ENCODE assay signal across 17 cellular contexts in the genomic region with DNA sequence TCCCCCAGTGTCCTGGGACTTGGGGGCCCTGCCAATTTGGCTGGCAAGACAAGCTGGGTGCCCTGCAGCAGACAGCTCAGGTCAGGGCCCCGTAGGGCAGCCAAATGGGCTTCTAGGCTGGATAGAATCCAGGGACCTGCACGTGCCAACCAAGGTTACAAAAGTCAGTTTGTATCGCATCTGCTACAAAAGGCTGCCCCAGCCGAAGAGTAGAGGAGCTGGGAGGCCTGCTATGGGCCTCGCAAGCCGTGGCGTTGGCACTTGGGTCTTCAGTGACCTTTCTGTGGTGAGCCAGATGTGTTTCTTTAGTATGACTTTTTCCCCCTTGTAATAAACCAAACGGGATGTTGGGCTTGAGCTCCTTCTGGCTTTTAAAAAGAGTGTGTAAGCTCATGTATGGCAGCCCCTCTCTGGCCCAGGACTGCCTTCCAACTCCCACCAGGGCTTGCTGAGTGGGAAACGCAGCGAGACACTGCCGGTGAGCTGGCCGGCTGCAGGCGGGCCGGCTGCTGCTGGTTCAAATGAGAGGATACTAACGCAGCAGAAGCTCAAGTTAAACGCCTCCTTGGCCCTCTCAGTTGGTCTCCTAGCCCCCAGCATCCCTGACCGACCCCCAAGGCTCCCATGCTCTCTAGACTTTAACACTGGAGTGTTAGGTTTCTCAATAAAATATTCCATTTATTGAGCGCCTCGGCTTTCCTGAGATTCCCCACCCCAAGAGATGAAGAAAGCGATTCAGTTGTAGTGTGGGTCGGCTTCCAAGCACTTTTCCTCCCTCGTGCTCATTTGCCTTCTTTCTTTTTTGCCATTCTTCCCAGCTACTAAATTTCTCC. TPM values are rescaled to one million over a fixed set of nuclear protein-coding genes. Genes with fewer than 3 reads are reported as not detected.
DNase-seq lines count a peak whose midpoint lies in the region; TF ChIP-seq lines count a peak whose summit lies in the region.
"Had no signal": no experiment of that assay in that cellular context is flagged by ENCODE, and none has a peak within 500 bp of the region (broad histone marks: within the 10 kb centered on the region; RNA-seq: fewer than 3 reads in every experiment).

No MANE protein-coding gene starts in this region.

- no peak overlapping the region for H3K27ac Mint-ChIP-seq in activated naive CD4-positive, alpha-beta T cell treated with anti-CD3 and anti-CD28 coated beads, Interleukin-2, amount 10 ng/mL, durations not matched to agents 7 days and 5 days
- H3K27ac Mint-ChIP-seq: activated T-cell treated with anti-CD3 and anti-CD28 coated beads, Interleukin-2, amount 50 U/mL, for 72 hours; WTC11 had no signal

- H3K9me3 Mint-ChIP-seq in activated naive CD4-positive, alpha-beta T cell treated with anti-CD3 and anti-CD28 coated beads, Interleukin-2, amount 10 ng/mL, durations not matched to agents 7 days and 5 days, result no peaks in the 10 kb centered on the region
- H3K9me3 Mint-ChIP-seq: activated T-cell treated with anti-CD3 and anti-CD28 coated beads, Interleukin-2, amount 50 U/mL, for 72 hours; WTC11 had no signal

- H3K9ac ChIP-seq in adipocyte (ENCODE audit: low read length) (peak overlapping the region; percentile 93), muscle layer of colon (ENCODE audit: low read length) (peak overlapping the region; percentile 59)

- no peak for TF ChIP-seq POLR2A in tibial nerve (IDR thresholded peaks at IDR 0.05)

- WGBS in tibial nerve, 2 donors, result 57 to 81% methylated on average over 22 of the region's 22 CpGs

- H3K36me3 ChIP-seq in adipocyte (ENCODE audit: control insufficient read depth, insufficient read depth, low read length, severe bottlenecking) (no peaks in the 10 kb centered on the region), muscle layer of colon (ENCODE audit: insufficient read depth, low read length) (peaks cover 5% of the 10 kb centered on the region), tibial nerve (no peaks in the 10 kb centered on the region)
- H3K36me3 ChIP-seq: right lobe of liver, SJCRH30 had no signal

- H3K36me3 Mint-ChIP-seq in activated naive CD4-positive, alpha-beta T cell treated with anti-CD3 and anti-CD28 coated beads, Interleukin-2, amount 10 ng/mL, durations not matched to agents 7 days and 5 days, result peaks cover 5% of the 10 kb centered on the region
- H3K36me3 Mint-ChIP-seq: WTC11 had no signal

- peaks cover 8% of the 10 kb centered on the region for H3K4me1 Mint-ChIP-seq in activated naive CD4-positive, alpha-beta T cell treated with anti-CD3 and anti-CD28 coated beads, Interleukin-2, amount 10 ng/mL, durations not matched to agents 7 days and 5 days

- H3K9me3 ChIP-seq in adipocyte (ENCODE audit: control insufficient read depth, low read length), result no peaks in the 10 kb centered on the region
- H3K9me3 ChIP-seq in muscle layer of colon (ENCODE audit: low read length), result no peaks in the 10 kb centered on the region
- H3K9me3 ChIP-seq in tibial nerve, result no peaks in the 10 kb centered on the region
- H3K9me3 ChIP-seq: body of pancreas, right lobe of liver, SJCRH30 had no signal

- DNase-seq in activated naive CD4-positive, alpha-beta T cell treated with anti-CD3 and anti-CD28 coated beads, Interleukin-2, amount 10 ng/mL, durations not matched to agents 7 days and 5 days, result peak; percentile 7
- no peak for DNase-seq in activated naive CD4-positive, alpha-beta T cell (lab: John Stamatoyannopoulos, UW)
- no peak for DNase-seq in adipocyte (ENCODE audit: low read depth)
- DNase-seq in tibial nerve (ENCODE audit: low spot score in 2 of 2), result peak in 1 of 2 donors; percentile 12
- no peak for DNase-seq in cerebellar cortex (ENCODE audit: low spot score)
- no peak for DNase-seq in NCI-H187 treated with DMSO at 0.1 percent for 48 hours (lab: John Stamatoyannopoulos, UW)
- DNase-seq in cerebellar nuclear complex (lab: John Stamatoyannopoulos, UW), result no peak
- DNase-seq: activated T-cell treated with anti-CD3 and anti-CD28 coated beads, Interleukin-2, amount 50 U/mL, for 72 hours; hypothalamus; NCI-H1417; SJCRH30; trophoblast cell had no signal

- H3K27ac ChIP-seq in muscle layer of colon (ENCODE audit: low read depth, low read length) (peak overlapping the region; percentile 93), tibial nerve (peak overlapping the region; percentile 1 to 88 (median 52))
- H3K27ac ChIP-seq: body of pancreas, right lobe of liver, SJCRH30 had no signal

- no peak for TF ChIP-seq CTCF in tibial nerve (IDR thresholded peaks at IDR 0.05)

- peaks cover 69% of the 10 kb centered on the region for H3K4me1 ChIP-seq in adipocyte (ENCODE audit: control insufficient read depth, insufficient read depth, low read length)
- peaks cover 31% of the 10 kb centered on the region for H3K4me1 ChIP-seq in muscle layer of colon (ENCODE audit: insufficient read depth, low read length)
- peaks cover 0 to 44% (median 9%) of the 10 kb centered on the region in 4 donors for H3K4me1 ChIP-seq in tibial nerve

- CTCF ChIA-PET in activated naive CD4-positive, alpha-beta T cell treated with anti-CD3 and anti-CD28 coated beads, Interleukin-2, amount 10 ng/mL, durations not matched to agents 7 days and 5 days (lab: Charles Lee), result interaction anchor here (1.4 to 2.2 kb wide), 2 partner anchors 16 to 19 kb away, joined by 3 to 8 read pairs; no protein-coding TSS in a partner anchor

- H3K4me3 Mint-ChIP-seq in activated naive CD4-positive, alpha-beta T cell treated with anti-CD3 and anti-CD28 coated beads, Interleukin-2, amount 10 ng/mL, durations not matched to agents 7 days and 5 days, result no peak overlapping the region
- H3K4me3 Mint-ChIP-seq: activated T-cell treated with anti-CD3 and anti-CD28 coated beads, Interleukin-2, amount 50 U/mL, for 72 hours; WTC11 had no signal

- TF ChIP-seq EP300 in tibial nerve (IDR thresholded peaks at IDR 0.05), result no peak

- H3K4me3 ChIP-seq in adipocyte (ENCODE audit: low read length) (peak overlapping the region; percentile 80), muscle layer of colon (ENCODE audit: low read depth in 1 of 2, low read length in 2 of 2) (peak overlapping the region; percentile 48 to 74), tibial nerve (peak overlapping the region in 1 of 4 donors; percentile 45)
- H3K4me3 ChIP-seq: body of pancreas, GM12878, right lobe of liver, SJCRH30 had no signal

- peaks cover 98% of the 10 kb centered on the region for H3K27me3 Mint-ChIP-seq in activated naive CD4-positive, alpha-beta T cell treated with anti-CD3 and anti-CD28 coated beads, Interleukin-2, amount 10 ng/mL, durations not matched to agents 7 days and 5 days

- H3K27me3 ChIP-seq in adipocyte (replicated peaks; ENCODE audit: control insufficient read depth, insufficient read depth, low read length) (no peaks in the 10 kb centered on the region), muscle layer of colon (ENCODE audit: control insufficient read depth in 1 of 2, insufficient read depth in 2 of 2, low read length in 2 of 2) (peaks cover 0 to 5% of the 10 kb centered on the region in 2 donors), tibial nerve (peaks cover 0 to 93% of the 10 kb centered on the region in 2 donors)

RNA-seq across cellular contexts. Expression of a gene that starts 3.1 kb away (rescaled TPM):
- total RNA-seq in tibial nerve, result 10 to 100 TPM; 19.0 to 34.1 (median 24.9) TPM
- total RNA-seq: GM12878, right lobe of liver had no signal

RNA-seq across cellular contexts. Expression of a gene that starts 7.9 kb away (rescaled TPM):
- 10 to 100 TPM in 2 of 4 donors, 1 to 10 TPM in 2; 5.0 to 13.2 (median 9.5) TPM for total RNA-seq in tibial nerve
- total RNA-seq: body of pancreas, GM12878, right lobe of liver, WTC11 had no signal

RNA-seq across cellular contexts. Expression of a gene that starts 11.8 kb away (rescaled TPM):
- 10 to 100 TPM; 10.5 to 13.8 (median 12.7) TPM for total RNA-seq in tibial nerve
- total RNA-seq: activated T-cell treated with anti-CD3 and anti-CD28 coated beads, Interleukin-2, amount 50 U/mL, for 72 hours; body of pancreas; GM12878; WTC11 had no signal

RNA-seq across cellular contexts. Expression of a gene that starts 20.7 kb away (rescaled TPM):
- 10 to 100 TPM in 2 of 4 donors, 1 to 10 TPM in 2; 8.7 to 16.9 (median 11.3) TPM for total RNA-seq in tibial nerve
- total RNA-seq: activated T-cell treated with anti-CD3 and anti-CD28 coated beads, Interleukin-2, amount 50 U/mL, for 72 hours; GM12878; right lobe of liver; WTC11 had no signal

RNA-seq across cellular contexts. Expression of a gene that starts 22.7 kb away (rescaled TPM):
- 1 to 10 TPM in 1 of 4 donors, under 1 TPM in 3; 0.63 to 1.5 (median 0.72) TPM for total RNA-seq in tibial nerve
- total RNA-seq: activated T-cell treated with anti-CD3 and anti-CD28 coated beads, Interleukin-2, amount 50 U/mL, for 72 hours; body of pancreas; GM12878; right lobe of liver; WTC11 had no signal
